In genomic region chrX:374566-374965, GRCh38 we compare ENCODE assay signal across 8 cellular contexts. TPM values are rescaled to one million over a fixed set of nuclear protein-coding genes. Genes with fewer than 3 reads are reported as not detected.
A peak's percentile ranks its signal among the peaks of the same experiment; 100 is the strongest.
DNase-seq lines count a peak whose midpoint lies in the region; ATAC-seq and TF ChIP-seq lines count a peak whose summit lies in the region.

No MANE protein-coding gene starts in this region.

- peaks cover 19% of the 10 kb centered on the region for H3K4me1 ChIP-seq in HUES64 (ENCODE audit: insufficient read depth, low read length)
- H3K4me1 ChIP-seq in ectodermal cell (ENCODE audit: control insufficient read depth, insufficient read depth, low read length), result peaks cover 9% of the 10 kb centered on the region

- H3K27ac ChIP-seq in HUES64 (ENCODE audit: low read depth, low read length) (no peak overlapping the region), ectodermal cell (ENCODE audit: insufficient read depth, low read depth, low read length, poor library complexity, severe bottlenecking) (no peak overlapping the region), dorsolateral prefrontal cortex (no peak overlapping the region)

- 25% methylated on average over 24 of the region's 24 CpGs for WGBS in HUES64
- 25 to 27% methylated on average over 24 of the region's 24 CpGs for whole genome bisulfite sequencing in ectodermal cell, 2 experiments

- H3K27me3 Mint-ChIP-seq in naive thymus-derived CD8-positive, alpha-beta T cell, result peaks cover 17 to 45% (median 39%) of the 10 kb centered on the region in 5 donors

- no peak for TF ChIP-seq CTCF in dorsolateral prefrontal cortex (IDR thresholded peaks at IDR 0.05 in 54 of 56, conservative IDR thresholded peaks at IDR 0.05 in 2 of 56; ENCODE audit: low read depth in 1 of 56, partially characterized antibody in 56 of 56)

- peaks cover 4 to 18% (median 5%) of the 10 kb centered on the region in 3 donors for H3K36me3 Mint-ChIP-seq in naive thymus-derived CD8-positive, alpha-beta T cell

- POLR2A ChIA-PET in naive thymus-derived CD8-positive, alpha-beta T cell (lab: Charles Lee), result no interaction called here

- intact Hi-C loops in dorsolateral prefrontal cortex (cut with DNase I), result no loop called here

- H3K9me3 ChIP-seq in HUES64 (ENCODE audit: insufficient read depth, low read depth, low read length) (no peaks in the 10 kb centered on the region), ectodermal cell (ENCODE audit: control insufficient read depth, low read length) (no peaks in the 10 kb centered on the region)

- H3K27ac Mint-ChIP-seq in naive thymus-derived CD8-positive, alpha-beta T cell, result peak overlapping the region in 3 of 10 donors; percentile 35 to 92 (median 72)

- H3K4me1 Mint-ChIP-seq in naive thymus-derived CD8-positive, alpha-beta T cell, result peaks cover 35 to 57% (median 42%) of the 10 kb centered on the region in 4 donors

- H3K27me3 ChIP-seq in HUES64 (ENCODE audit: insufficient read depth, low read length) (peaks cover 36% of the 10 kb centered on the region), ectodermal cell (ENCODE audit: control insufficient read depth, insufficient read depth, low read length, poor library complexity, severe bottlenecking) (peaks cover 43% of the 10 kb centered on the region), dorsolateral prefrontal cortex (peaks cover 0 to 68% (median 48%) of the 10 kb centered on the region in 45 donors)

- H3K36me3 ChIP-seq in HUES64 (ENCODE audit: insufficient read depth, low read length) (no peaks in the 10 kb centered on the region), ectodermal cell (ENCODE audit: control insufficient read depth, insufficient read depth, low read length) (no peaks in the 10 kb centered on the region)

- H3K9ac ChIP-seq in HUES64 (ENCODE audit: low read depth, low read length), result peak overlapping the region; percentile 83; the same call in 1 of the 2 replicates

- H3K4me3 ChIP-seq in HUES64 (ENCODE audit: low read length) (peak overlapping the region; percentile 65), ectodermal cell (ENCODE audit: insufficient read depth, low read depth, low read length) (peak overlapping the region; percentile 53), dorsolateral prefrontal cortex (peak overlapping the region in 22 of 59 donors; percentile 32 to 65 (median 52))

- peak overlapping the region; percentile 72 to 92 (median 80) for H3K4me3 Mint-ChIP-seq in naive thymus-derived CD8-positive, alpha-beta T cell

- DNase-seq in AG20443 (ENCODE audit: low spot score) (peak; percentile 36), NCI-H69 (lab: John Stamatoyannopoulos, UW) (no peak), dorsolateral prefrontal cortex (no peak), NCI-H187 treated with DMSO at 0.1 percent for 48 hours (lab: John Stamatoyannopoulos, UW) (no peak)
- DNase-seq in naive thymus-derived CD8-positive, alpha-beta T cell, result no peak

- ATAC-seq in naive thymus-derived CD8-positive, alpha-beta T cell, result no peak
- ATAC-seq in HG03045 (IDR thresholded peaks at IDR 0.05; ENCODE audit: unreplicated experiment), result no peak

- peaks cover 0 to 3% (median 0%) of the 10 kb centered on the region in 9 donors for H3K9me3 Mint-ChIP-seq in naive thymus-derived CD8-positive, alpha-beta T cell

RNA-seq across cellular contexts. Expression of gene PPP2R3B, which starts 12.1 kb away (rescaled TPM):
- 39.8 TPM for polyA plus RNA-seq in HUES64 (2013, experiment 1 of 2)
- polyA plus RNA-seq in HUES64 (2013, experiment 2 of 2), result 43.6 TPM
- 64.4 TPM for polyA plus RNA-seq in ectodermal cell (2013, experiment 1 of 4)
- polyA plus RNA-seq in ectodermal cell (2013, experiment 2 of 4), result 55.3 TPM
- 69.1 TPM for polyA plus RNA-seq in ectodermal cell (2013, experiment 3 of 4)
- 77.5 TPM for polyA plus RNA-seq in ectodermal cell (2013, experiment 4 of 4)
- 10 to 100 TPM; 52.9 to 56.4 TPM for total RNA-seq in naive thymus-derived CD8-positive, alpha-beta T cell
- 10 to 100 TPM in 1 of 3 donors, 1 to 10 TPM in 2; 7.4 to 12.9 (median 9.2) TPM for polyA plus RNA-seq in naive thymus-derived CD8-positive, alpha-beta T cell
- 10 to 100 TPM in 115 of 120 experiments, 1 to 10 TPM in 5; 5.9 to 41.0 (median 18.3) TPM for total RNA-seq in dorsolateral prefrontal cortex

RNA-seq across cellular contexts. Expression of gene GTPBP6, which starts 56.0 kb away (rescaled TPM):
- polyA plus RNA-seq in HUES64 (2013, experiment 1 of 2), result 46.4 TPM
- polyA plus RNA-seq in HUES64 (2013, experiment 2 of 2), result 44.4 TPM
- 62.0 TPM for polyA plus RNA-seq in ectodermal cell (2013, experiment 1 of 4)
- polyA plus RNA-seq in ectodermal cell (2013, experiment 2 of 4), result 55.6 TPM
- 46.2 TPM for polyA plus RNA-seq in ectodermal cell (2013, experiment 3 of 4)
- 42.8 TPM for polyA plus RNA-seq in ectodermal cell (2013, experiment 4 of 4)
- 100 to 1,000 TPM in 1 of 2 experiments, 10 to 100 TPM in 1; 98.5 to 101 TPM for total RNA-seq in naive thymus-derived CD8-positive, alpha-beta T cell
- 10 to 100 TPM; 37.2 to 62.7 (median 45.6) TPM for polyA plus RNA-seq in naive thymus-derived CD8-positive, alpha-beta T cell
- total RNA-seq in dorsolateral prefrontal cortex, result 10 to 100 TPM; 33.8 to 91.4 (median 51.5) TPM
